Comparison of ENCODE assay signal across 26 cellular contexts in genomic region chr13:107254392-107254791, GRCh38.
"Had no signal": no experiment of that assay in that cellular context is flagged by ENCODE, and none has a peak within 500 bp of the region (broad histone marks: within the 10 kb centered on the region; RNA-seq: fewer than 3 reads in every experiment).

No MANE protein-coding gene starts in this region.

- H3K27ac ChIP-seq: gastrocnemius medialis, neural progenitor cell, parathyroid adenoma, right atrium auricular region, suprapubic skin, thyroid gland had no signal

- H3K4me3 ChIP-seq: gastrocnemius medialis, neural progenitor cell, right atrium auricular region, smooth muscle cell, suprapubic skin, thyroid gland had no signal

- ATAC-seq: effector memory CD8-positive, alpha-beta T cell; gastrocnemius medialis; left lobe of liver; naive thymus-derived CD4-positive, alpha-beta T cell; sciatic nerve; stimulated activated naive CD8-positive, alpha-beta T cell treated with anti-CD3 and anti-CD28 coated beads, Interleukin-15, amount 100 ng/mL, for 72 hours had no signal

- FAIRE-seq: colon, endometrium, keratinocyte had no signal

- H3K9me3 ChIP-seq: gastrocnemius medialis, right atrium auricular region, suprapubic skin, thyroid gland had no signal

- H3K27me3 ChIP-seq: gastrocnemius medialis, neural progenitor cell, right atrium auricular region, suprapubic skin, thyroid gland had no signal

- H3K4me1 ChIP-seq: gastrocnemius medialis, parathyroid adenoma, right atrium auricular region, suprapubic skin, thyroid gland had no signal

- DNase-seq: dermis blood vessel endothelial cell; effector memory CD8-positive, alpha-beta T cell; foreskin fibroblast; gastrocnemius medialis; head of caudate nucleus; mesendoderm; midbrain; naive thymus-derived CD4-positive, alpha-beta T cell; stimulated activated CD4-positive, alpha-beta T cell treated with anti-CD3 and anti-CD28 coated beads, Interleukin-12 subunit alpha, Interleukin-12 subunit beta, amount 100 ng/mL, for 4 hours; stimulated activated CD4-positive, alpha-beta T cell treated with anti-CD3 and anti-CD28 coated beads, Interleukin-1b, Interleukin-23, amount 100 ng/mL, for 48 hours; stimulated activated CD4-positive, alpha-beta T cell treated with anti-CD3 and anti-CD28 coated beads, Interleukin-4, amount 100 ng/mL, for 1 hour; stimulated activated CD8-positive, alpha-beta memory T cell treated with anti-CD3 and anti-CD28 coated beads, Interleukin-4, amount 100 ng/mL, for 48 hours; stimulated activated naive CD4-positive, alpha-beta T cell; stimulated activated naive CD8-positive, alpha-beta T cell treated with anti-CD3 and anti-CD28 coated beads, Interleukin-15, amount 100 ng/mL, for 72 hours; thyroid gland; trophoblast cell had no signal

- H3K36me3 ChIP-seq: gastrocnemius medialis, neural progenitor cell, right atrium auricular region, suprapubic skin, thyroid gland had no signal
